Comparison of ENCODE assay signal across 12 cellular contexts in genomic region chr18:44973282-44973681, GRCh38.
DNase-seq lines count a peak whose midpoint lies in the region; ATAC-seq and TF ChIP-seq lines count a peak whose summit lies in the region.
"Had no signal": no experiment of that assay in that cellular context is flagged by ENCODE, and none has a peak within 500 bp of the region (broad histone marks: within the 10 kb centered on the region; RNA-seq: fewer than 3 reads in every experiment).

No MANE protein-coding gene starts in this region.

- POLR2A ChIA-PET in WTC11 (lab: Charles Lee): no interaction called here

- no peak overlapping the region for H3K4me3 Mint-ChIP-seq in WTC11
- H3K4me3 Mint-ChIP-seq: activated naive CD4-positive, alpha-beta T cell treated with anti-CD3 and anti-CD28 coated beads, Interleukin-2, amount 50 U/mL, for 24 hours had no signal

- CTCF ChIA-PET in WTC11 (lab: Charles Lee): interaction anchor here (0.6 to 1.3 kb wide), 4 partner anchors 70 to 394 kb away, joined by 3 to 4 read pairs (median 4); no protein-coding TSS in a partner anchor

- H3K27ac Mint-ChIP-seq in WTC11: no peak overlapping the region
- H3K27ac Mint-ChIP-seq: activated naive CD4-positive, alpha-beta T cell treated with anti-CD3 and anti-CD28 coated beads, Interleukin-2, amount 50 U/mL, for 24 hours had no signal

- DNase-seq in AG09319 (ENCODE audit: extremely low read depth, low read depth) (no peak), GM10266 (ENCODE audit: extremely low spot score) (no peak), WTC11 (ENCODE audit: low spot score) (no peak), iPS-NIHi11 (ENCODE audit: low spot score) (peak; percentile 19), NCI-H1092 treated with DMSO at 0.1 percent for 48 hours (lab: John Stamatoyannopoulos, UW) (no peak), mucosa of gallbladder (ENCODE audit: low spot score) (no peak), NOMO-1 (lab: John Stamatoyannopoulos, UW; ENCODE audit: unreplicated experiment in 2 of 2) (no peak)
- DNase-seq: hypothalamus, NCI-H2081 treated with DMSO at 0.1 percent for 48 hours, uterus had no signal

- peaks cover 26% of the 10 kb centered on the region for H3K4me1 Mint-ChIP-seq in WTC11
- H3K4me1 Mint-ChIP-seq: activated naive CD4-positive, alpha-beta T cell treated with anti-CD3 and anti-CD28 coated beads, Interleukin-2, amount 50 U/mL, for 24 hours had no signal

- H3K27me3 Mint-ChIP-seq in WTC11 (ENCODE audit: low read depth): no peaks in the 10 kb centered on the region
- H3K27me3 Mint-ChIP-seq: activated naive CD4-positive, alpha-beta T cell treated with anti-CD3 and anti-CD28 coated beads, Interleukin-2, amount 50 U/mL, for 24 hours had no signal

- H3K9me3 Mint-ChIP-seq in WTC11: no peaks in the 10 kb centered on the region
- H3K9me3 Mint-ChIP-seq: activated naive CD4-positive, alpha-beta T cell treated with anti-CD3 and anti-CD28 coated beads, Interleukin-2, amount 50 U/mL, for 24 hours had no signal

- H3K36me3 Mint-ChIP-seq in WTC11: no peaks in the 10 kb centered on the region
- H3K36me3 Mint-ChIP-seq: activated naive CD4-positive, alpha-beta T cell treated with anti-CD3 and anti-CD28 coated beads, Interleukin-2, amount 50 U/mL, for 24 hours had no signal

- ATAC-seq in WTC11 (peak; percentile 43), HG03442 (IDR thresholded peaks at IDR 0.05; ENCODE audit: unreplicated experiment) (no peak)

- TF ChIP-seq CTCF in AG09319 (IDR thresholded peaks at IDR 0.05; ENCODE audit: low read depth, low read length) (peak; percentile 12), GM10266 (IDR thresholded peaks at IDR 0.05; ENCODE audit: control insufficient read depth, insufficient read depth, low read depth, missing control alignments) (peak; percentile 14), WTC11 (IDR thresholded peaks at IDR 0.05) (no peak)

TF ChIP-seq in WTC11, 78 proteins besides CTCF, POLR2A, EP300 and RAD21:
- TF ChIP-seq ZNF317 (CRISPR knock-in tag; IDR thresholded peaks at IDR 0.05; ENCODE audit: borderline replicate concordance, low read depth) (no peak), ZMAT4 (CRISPR knock-in tag; IDR thresholded peaks at IDR 0.05) (no peak), ATF3 (CRISPR knock-in tag; conservative IDR thresholded peaks at IDR 0.05) (no peak), ZNF423 (CRISPR knock-in tag; IDR thresholded peaks at IDR 0.05) (no peak), CREM (CRISPR knock-in tag; IDR thresholded peaks at IDR 0.05) (no peak), NR3C1 (CRISPR knock-in tag; conservative IDR thresholded peaks at IDR 0.05; ENCODE audit: low read depth) (no peak), HMGXB4 (CRISPR knock-in tag; IDR thresholded peaks at IDR 0.05) (no peak), ZNF512 (CRISPR knock-in tag; IDR thresholded peaks at IDR 0.05; ENCODE audit: borderline replicate concordance) (no peak), MLX (CRISPR knock-in tag; IDR thresholded peaks at IDR 0.05) (no peak), IRF2 (CRISPR knock-in tag; IDR thresholded peaks at IDR 0.05; ENCODE audit: borderline replicate concordance, low read depth) (no peak)
